In the genomic region with DNA sequence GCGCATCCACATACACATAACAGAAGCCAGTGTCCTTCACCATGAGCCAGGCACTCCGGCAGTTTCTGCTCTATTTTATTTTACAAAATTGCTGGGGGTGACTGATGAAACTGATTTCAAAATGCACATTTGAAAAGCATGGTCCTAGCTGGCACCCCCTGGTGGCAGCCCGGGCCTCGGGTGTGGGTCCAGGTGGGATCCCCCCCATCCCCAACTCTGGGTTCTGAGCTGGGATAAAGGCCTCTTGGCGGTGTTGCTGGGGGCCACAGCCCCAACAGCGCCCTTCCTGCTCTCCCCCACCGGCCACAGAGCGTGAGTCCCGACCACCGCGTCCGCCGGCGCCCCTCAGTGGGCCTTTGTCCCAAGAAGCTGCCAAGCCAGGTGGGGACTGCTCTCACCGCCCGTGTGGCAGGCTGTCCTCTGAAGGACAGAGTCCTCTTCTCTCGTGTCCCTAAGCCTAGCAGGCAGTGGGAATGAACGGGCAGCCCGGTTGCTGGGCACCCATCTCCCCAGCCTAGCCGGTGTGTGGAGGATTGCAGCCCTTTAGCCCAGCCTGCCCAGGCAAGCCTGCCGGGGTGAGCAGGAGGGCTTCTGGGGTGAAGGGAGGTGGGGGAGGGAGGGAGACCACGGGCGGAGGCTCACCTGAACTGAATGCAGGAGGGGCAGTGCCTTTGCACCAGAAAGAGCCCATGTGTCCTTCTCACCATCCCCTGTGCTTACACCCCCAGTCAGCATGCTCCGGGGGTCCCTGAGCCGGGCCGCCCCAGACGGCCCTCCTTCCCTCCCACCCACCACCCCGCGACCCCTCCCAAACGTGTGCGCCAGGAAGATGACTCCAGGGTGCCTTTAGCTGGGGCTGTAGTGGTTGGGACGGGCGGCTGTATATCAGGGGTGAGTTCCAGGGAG, we compare ENCODE assay signal across 8 cellular contexts. TPM values are rescaled to one million over a fixed set of nuclear protein-coding genes. Genes with fewer than 3 reads are reported as not detected.
A peak's percentile ranks its signal among the peaks of the same experiment; 100 is the strongest.
DNase-seq lines count a peak whose midpoint lies in the region; ATAC-seq, FAIRE-seq and TF ChIP-seq lines count a peak whose summit lies in the region.

No MANE protein-coding gene starts in this region.

- H3K27me3 Mint-ChIP-seq in activated T-helper 2 cell treated with anti-CD3 and anti-CD28 coated beads, Interferon-gamma antibody, Interleukin-2, Interleukin-4, amounts not matched to agents 10 μg/mL and 5 μg/mL and 100 μg/mL, durations not matched to agents 14 hours and 24 hours and 36 hours (ENCODE audit: low read depth) = no peaks in the 10 kb centered on the region
- H3K27me3 Mint-ChIP-seq in progenitor cell of endocrine pancreas = peaks cover 39% of the 10 kb centered on the region

- ATAC-seq in GM18861 (IDR thresholded peaks at IDR 0.05; ENCODE audit: unreplicated experiment) = no peak

- peak; percentile 88 for DNase-seq in GM03348 (ENCODE audit: low spot score)
- peak; percentile 79 for DNase-seq in NOMO-1 treated with DMSO at 0.1 percent for 48 hours (lab: John Stamatoyannopoulos, UW; ENCODE audit: unreplicated experiment)
- no peak for DNase-seq in activated T-helper 2 cell treated with anti-CD3 and anti-CD28 coated beads, Interferon-gamma antibody, Interleukin-2, Interleukin-4, amounts not matched to agents 10 μg/mL and 5 μg/mL and 100 μg/mL, durations not matched to agents 14 hours and 24 hours and 36 hours (ENCODE audit: low spot score)
- DNase-seq in glomerular visceral epithelial cell (ENCODE audit: extremely low spot score) = peak; percentile 40
- no peak for DNase-seq in progenitor cell of endocrine pancreas (ENCODE audit: low spot score, unreplicated experiment)
- no peak for DNase-seq in GM19239 (ENCODE audit: insufficient read length, low spot score)
- DNase-seq in mucosa of gallbladder (ENCODE audit: low spot score) = no peak

- no peaks in the 10 kb centered on the region for H3K9me3 Mint-ChIP-seq in activated T-helper 2 cell treated with anti-CD3 and anti-CD28 coated beads, Interferon-gamma antibody, Interleukin-2, Interleukin-4, amounts not matched to agents 10 μg/mL and 5 μg/mL and 100 μg/mL, durations not matched to agents 14 hours and 24 hours and 36 hours
- H3K9me3 Mint-ChIP-seq in progenitor cell of endocrine pancreas (ENCODE audit: low read depth) = no peaks in the 10 kb centered on the region

- peak overlapping the region; percentile 74 for H3K4me3 Mint-ChIP-seq in activated T-helper 2 cell treated with anti-CD3 and anti-CD28 coated beads, Interferon-gamma antibody, Interleukin-2, Interleukin-4, amounts not matched to agents 10 μg/mL and 5 μg/mL and 100 μg/mL, durations not matched to agents 14 hours and 24 hours and 36 hours (ENCODE audit: low read depth)
- H3K4me3 Mint-ChIP-seq in progenitor cell of endocrine pancreas (ENCODE audit: low read depth) = peak overlapping the region; percentile 68

- intact Hi-C loops in activated T-helper 2 cell treated with anti-CD3 and anti-CD28 coated beads, Interferon-gamma antibody, Interleukin-2, Interleukin-4, amounts not matched to agents 10 μg/mL and 5 μg/mL and 100 μg/mL, durations not matched to agents 14 hours and 24 hours and 36 hours (cut with micrococcal nuclease) = loop anchor here (1.0 kb wide), 3 partner anchors 16 to 34 kb away; partner anchors contain the start of genes CYBA and MVD

- H3K27ac Mint-ChIP-seq in activated T-helper 2 cell treated with anti-CD3 and anti-CD28 coated beads, Interferon-gamma antibody, Interleukin-2, Interleukin-4, amounts not matched to agents 10 μg/mL and 5 μg/mL and 100 μg/mL, durations not matched to agents 14 hours and 24 hours and 36 hours = no peak overlapping the region
- H3K27ac Mint-ChIP-seq in progenitor cell of endocrine pancreas = peak overlapping the region; percentile 67

- peaks cover 28% of the 10 kb centered on the region for H3K4me1 Mint-ChIP-seq in activated T-helper 2 cell treated with anti-CD3 and anti-CD28 coated beads, Interferon-gamma antibody, Interleukin-2, Interleukin-4, amounts not matched to agents 10 μg/mL and 5 μg/mL and 100 μg/mL, durations not matched to agents 14 hours and 24 hours and 36 hours (ENCODE audit: low read depth)
- peaks cover 6% of the 10 kb centered on the region for H3K4me1 Mint-ChIP-seq in progenitor cell of endocrine pancreas (ENCODE audit: low read depth)

- no peak for FAIRE-seq in GM19239 (lab: Jason Lieb, UNC)

- TF ChIP-seq CTCF in progenitor cell of endocrine pancreas (IDR thresholded peaks at IDR 0.05; ENCODE audit: unreplicated experiment) = peak; percentile 65

- peaks cover 3% of the 10 kb centered on the region for H3K36me3 Mint-ChIP-seq in activated T-helper 2 cell treated with anti-CD3 and anti-CD28 coated beads, Interferon-gamma antibody, Interleukin-2, Interleukin-4, amounts not matched to agents 10 μg/mL and 5 μg/mL and 100 μg/mL, durations not matched to agents 14 hours and 24 hours and 36 hours (ENCODE audit: low read depth)
- no peaks in the 10 kb centered on the region for H3K36me3 Mint-ChIP-seq in progenitor cell of endocrine pancreas (ENCODE audit: insufficient read depth)

RNA-seq across cellular contexts. Expression of gene SNAI3, which starts 0.9 kb away (rescaled TPM):
- 2.0 and 2.3 TPM in 2 replicates for total RNA-seq in activated T-helper 2 cell treated with anti-CD3 and anti-CD28 coated beads, Interferon-gamma antibody, Interleukin-2, Interleukin-4, amounts not matched to agents 10 μg/mL and 5 μg/mL and 100 μg/mL, durations not matched to agents 14 hours and 24 hours and 36 hours
- 1.2 and 1.9 TPM in 2 replicates for total RNA-seq in progenitor cell of endocrine pancreas
- total RNA-seq in mucosa of gallbladder = 1.9 TPM

RNA-seq across cellular contexts. Expression of gene RNF166, which starts 20.8 kb away (rescaled TPM):
- 39.9 and 52.1 TPM in 2 replicates for total RNA-seq in activated T-helper 2 cell treated with anti-CD3 and anti-CD28 coated beads, Interferon-gamma antibody, Interleukin-2, Interleukin-4, amounts not matched to agents 10 μg/mL and 5 μg/mL and 100 μg/mL, durations not matched to agents 14 hours and 24 hours and 36 hours
- total RNA-seq in progenitor cell of endocrine pancreas = 19.4 and 21.5 TPM in 2 replicates
- 28.4 TPM for total RNA-seq in mucosa of gallbladder

RNA-seq across cellular contexts. Expression of gene CTU2, which starts 20.9 kb away (rescaled TPM):
- total RNA-seq in activated T-helper 2 cell treated with anti-CD3 and anti-CD28 coated beads, Interferon-gamma antibody, Interleukin-2, Interleukin-4, amounts not matched to agents 10 μg/mL and 5 μg/mL and 100 μg/mL, durations not matched to agents 14 hours and 24 hours and 36 hours = 43.8 and 43.9 TPM in 2 replicates
- total RNA-seq in progenitor cell of endocrine pancreas = 17.2 and 18.2 TPM in 2 replicates
- 15.0 TPM for total RNA-seq in mucosa of gallbladder

RNA-seq across cellular contexts. Expression of gene MVD, which starts 22.5 kb away (rescaled TPM):
- 132 and 137 TPM in 2 replicates for total RNA-seq in activated T-helper 2 cell treated with anti-CD3 and anti-CD28 coated beads, Interferon-gamma antibody, Interleukin-2, Interleukin-4, amounts not matched to agents 10 μg/mL and 5 μg/mL and 100 μg/mL, durations not matched to agents 14 hours and 24 hours and 36 hours
- total RNA-seq in progenitor cell of endocrine pancreas (78.1 and 78.5 TPM in 2 replicates), mucosa of gallbladder (126 TPM)

RNA-seq across cellular contexts. Expression of gene CYBA, which starts 34.6 kb away (rescaled TPM):
- total RNA-seq in activated T-helper 2 cell treated with anti-CD3 and anti-CD28 coated beads, Interferon-gamma antibody, Interleukin-2, Interleukin-4, amounts not matched to agents 10 μg/mL and 5 μg/mL and 100 μg/mL, durations not matched to agents 14 hours and 24 hours and 36 hours = 233 and 242 TPM in 2 replicates
- 111 and 112 TPM in 2 replicates for total RNA-seq in progenitor cell of endocrine pancreas
- 271 TPM for total RNA-seq in mucosa of gallbladder

Comparison
In these comparisons a context has a peak if more than half of its experiments do, and no peak if none do; other contexts are left out.
1. DNase-seq: peak in GM03348 (single experiment), NOMO-1 treated with DMSO at 0.1 percent for 48 hours (single experiment) and glomerular visceral epithelial cell (single experiment); none in activated T-helper 2 cell treated with anti-CD3 and anti-CD28 coated beads, Interferon-gamma antibody, Interleukin-2, Interleukin-4, amounts not matched to agents 10 μg/mL and 5 μg/mL and 100 μg/mL, durations not matched to agents 14 hours and 24 hours and 36 hours (single experiment), progenitor cell of endocrine pancreas (single experiment), GM19239 (single experiment) and mucosa of gallbladder (single experiment).